8 cellular contexts compared by ENCODE assay signal in genomic region chr15:63156086-63156707, GRCh38. TPM values are rescaled to one million over a fixed set of nuclear protein-coding genes. Genes with fewer than 3 reads are reported as not detected.
DNase-seq lines count a peak whose midpoint lies in the region; ATAC-seq and TF ChIP-seq lines count a peak whose summit lies in the region.

No MANE protein-coding gene starts in this region.

- TF ChIP-seq CTCF in A673 (conservative IDR thresholded peaks at IDR 0.05; ENCODE audit: low read depth, low read length) (no peak), body of pancreas (IDR thresholded peaks at IDR 0.05) (no peak), lower leg skin (IDR thresholded peaks at IDR 0.05) (no peak), tibial artery (IDR thresholded peaks at IDR 0.05) (no peak)

- peaks cover 5% of the 10 kb centered on the region for H3K36me3 ChIP-seq in A673 (ENCODE audit: insufficient read depth, low read length, poor library complexity, severe bottlenecking)
- peaks cover 5 to 7% of the 10 kb centered on the region in 2 donors for H3K36me3 ChIP-seq in body of pancreas (replicated peaks in 1 of 2; ENCODE audit: insufficient read depth in 1 of 2, low read depth in 2 of 2)
- H3K36me3 ChIP-seq in tibial artery, result peaks cover 21 to 35% (median 30%) of the 10 kb centered on the region in 3 donors

- CTCF ChIA-PET in A673 (lab: Charles Lee), result no interaction called here

- POLR2A ChIA-PET in A673 (lab: Charles Lee; ENCODE audit: low non-redundant PET), result no interaction called here

- no TSS peak for BruUV-seq in A673 (replicated peaks; lab: Mats Ljungman, UMichigan)

- H3K9me3 ChIP-seq in A673 (ENCODE audit: low read depth, low read length, poor library complexity, severe bottlenecking) (no peaks in the 10 kb centered on the region), body of pancreas (no peaks in the 10 kb centered on the region), tibial artery (no peaks in the 10 kb centered on the region)

- H3K27me3 ChIP-seq in A673 (replicated peaks; ENCODE audit: insufficient read depth, low read depth, low read length, poor library complexity) (no peaks in the 10 kb centered on the region), body of pancreas (no peaks in the 10 kb centered on the region), tibial artery (no peaks in the 10 kb centered on the region)

- WGBS in body of pancreas, 2 donors, result 2 to 3% methylated on average over 10 of the region's 10 CpGs
- 3 to 9% methylated on average over 10 of the region's 10 CpGs for WGBS in lower leg skin, 2 donors

- ATAC-seq in body of pancreas, result no peak
- no peak for ATAC-seq in HG03432 (IDR thresholded peaks at IDR 0.05; ENCODE audit: unreplicated experiment)
- ATAC-seq in HG03095 (IDR thresholded peaks at IDR 0.05; ENCODE audit: unreplicated experiment), result no peak

- H3K4me3 ChIP-seq in A673 (ENCODE audit: low read depth, low read length, poor library complexity, severe bottlenecking), result peak overlapping the region; percentile 96
- peak overlapping the region; percentile 70 to 78 for H3K4me3 ChIP-seq in body of pancreas
- peak overlapping the region; percentile 63 for H3K4me3 ChIP-seq in lower leg skin (ENCODE audit: low read depth, poor library complexity, severe bottlenecking)
- peak overlapping the region; percentile 77 to 78 for H3K4me3 ChIP-seq in tibial artery

- no peaks in the 10 kb centered on the region for H3K4me1 ChIP-seq in A673 (ENCODE audit: insufficient read depth, low read length, poor library complexity, severe bottlenecking)
- H3K4me1 ChIP-seq in body of pancreas, result peaks cover 16% of the 10 kb centered on the region
- H3K4me1 ChIP-seq in tibial artery, result peaks cover 0 to 32% (median 4%) of the 10 kb centered on the region in 4 donors

- peak overlapping the region; percentile 91 for H3K27ac ChIP-seq in A673 (ENCODE audit: low read depth, low read length, poor library complexity, severe bottlenecking)
- H3K27ac ChIP-seq in body of pancreas, result peak overlapping the region; percentile 78 to 95 (median 94)
- peak overlapping the region; percentile 93 to 94 for H3K27ac ChIP-seq in tibial artery
- no peak overlapping the region for H3K27ac ChIP-seq in substantia nigra (ENCODE audit: low read depth, low read length, poor library complexity, severe bottlenecking)

- no peak for TF ChIP-seq POLR2A in body of pancreas (IDR thresholded peaks at IDR 0.05)
- no peak for TF ChIP-seq POLR2A in lower leg skin (IDR thresholded peaks at IDR 0.05)

- intact Hi-C loops in A673 (cut with micrococcal nuclease; ENCODE audit: unreplicated experiment) (loop anchor here (5.0 kb wide), 1 partner anchor 251 kb away; no protein-coding TSS in a partner anchor), body of pancreas (cut with DNase I) (no loop called here), lower leg skin (cut with DNase I; ENCODE audit: low total_unique reads) (no loop called here), tibial artery (cut with DNase I; ENCODE audit: low total_unique reads) (no loop called here)

- DNase-seq in A673 (ENCODE audit: low spot score), result no peak
- peak; percentile 51 for DNase-seq in HT-29 (ENCODE audit: low spot score)
- DNase-seq in body of pancreas, result no peak
- no peak for DNase-seq in lower leg skin (ENCODE audit: low spot score in 2 of 2)
- DNase-seq in tibial artery, result no peak
- DNase-seq in substantia nigra (lab: John Stamatoyannopoulos, UW), result no peak

RNA-seq across cellular contexts. Expression of gene RPS27L, which starts 1.1 kb away (rescaled TPM):
- total RNA-seq in A673 (2021), result 64.2 and 65.6 TPM in 2 replicates
- 35.0 and 43.7 TPM in 2 replicates for total RNA-seq in HT-29 (2014; rRNA removed; shearing (Covaris generic))
- total RNA-seq in body of pancreas, result 10 to 100 TPM; 15.2 to 37.9 TPM
- 10 to 100 TPM; 39.6 to 64.9 (median 55.8) TPM for total RNA-seq in lower leg skin

RNA-seq across cellular contexts. Expression of gene RAB8B, which starts 33.2 kb away (rescaled TPM):
- total RNA-seq in A673 (2021), result 29.1 and 34.3 TPM in 2 replicates
- total RNA-seq in HT-29 (2014; rRNA removed; shearing (Covaris generic)), result 1.6 and 3.4 TPM in 2 replicates
- total RNA-seq in body of pancreas, result 10 to 100 TPM; 12.5 to 14.0 TPM
- 10 to 100 TPM in 3 of 4 donors, 1 to 10 TPM in 1; 9.1 to 23.6 (median 10.7) TPM for total RNA-seq in lower leg skin

RNA-seq across cellular contexts. Expression of gene LACTB, which starts 34.5 kb away (rescaled TPM):
- total RNA-seq in A673 (2021) (4.4 and 5.4 TPM in 2 replicates), body of pancreas (1 to 10 TPM; 7.6 to 8.6 TPM), lower leg skin (10 to 100 TPM; 13.6 to 25.0 (median 19.4) TPM)
- total RNA-seq in HT-29 (2014; rRNA removed; shearing (Covaris generic)), result 5.3 TPM in 2 replicates
